Comparison of ENCODE assay signal across 8 cellular contexts in the genomic region with DNA sequence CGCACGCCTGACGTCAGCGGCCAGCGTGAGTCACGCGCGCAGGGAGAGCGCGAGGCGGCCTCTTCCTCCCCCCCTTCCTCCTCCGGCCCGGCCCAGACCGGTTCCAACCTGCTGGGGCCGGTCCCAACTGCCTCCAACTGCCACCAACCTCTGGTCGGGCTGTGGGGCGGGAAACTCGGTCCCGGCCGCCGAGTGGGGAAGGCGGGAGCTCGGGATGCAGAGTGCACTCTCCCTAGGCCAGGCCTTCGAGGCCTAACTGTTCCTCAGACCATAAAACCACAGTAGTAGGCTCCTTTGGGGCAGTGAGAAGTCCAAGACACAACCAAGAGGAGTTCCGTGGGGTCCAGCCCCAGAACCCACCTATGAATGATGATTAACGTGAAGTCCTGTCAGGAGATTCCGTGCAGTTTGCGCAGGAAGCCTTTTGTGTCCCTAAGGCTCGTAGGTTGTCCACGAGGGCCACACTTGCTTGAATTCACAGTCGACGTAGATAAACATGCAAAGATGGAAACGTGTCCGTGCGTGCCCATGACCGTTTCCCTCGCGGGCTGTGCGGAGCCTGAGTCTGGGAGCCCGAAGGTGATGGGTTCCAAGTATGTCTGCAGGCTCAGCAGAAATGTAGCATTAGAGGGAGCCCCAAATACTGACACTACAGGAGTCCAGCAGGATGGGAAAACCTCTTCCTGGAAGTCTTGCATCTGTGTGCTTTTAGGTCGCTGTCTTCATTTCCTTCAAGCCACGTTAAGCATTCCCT. TPM values are rescaled to one million over a fixed set of nuclear protein-coding genes. Genes with fewer than 3 reads are reported as not detected.
A peak's percentile ranks its signal among the peaks of the same experiment; 100 is the strongest.
DNase-seq lines count a peak whose midpoint lies in the region; ATAC-seq and TF ChIP-seq lines count a peak whose summit lies in the region.

No MANE protein-coding gene starts in this region.

- peak overlapping the region; percentile 100 for H3K27ac ChIP-seq in ovary
- peak overlapping the region; percentile 95 to 100 (median 98) for H3K27ac ChIP-seq in tibial nerve

- no peaks in the 10 kb centered on the region for H3K36me3 ChIP-seq in ovary
- no peaks in the 10 kb centered on the region for H3K36me3 ChIP-seq in tibial nerve

- H3K4me3 Mint-ChIP-seq in activated naive CD4-positive, alpha-beta T cell treated with anti-CD3 and anti-CD28 coated beads, Interleukin-2, amount 50 U/mL, for 24 hours: peak overlapping the region; percentile 76

- H3K27me3 ChIP-seq in ovary (no peaks in the 10 kb centered on the region), tibial nerve (no peaks in the 10 kb centered on the region)

- intact Hi-C loops in Right ventricle myocardium inferior (cut with DNase I) (loop anchor here (2.0 kb wide), 1 partner anchor 70 kb away; the partner anchor contains the start of gene WBP2), ovary (cut with DNase I) (no loop called here)

- H3K4me3 ChIP-seq in ovary (peak overlapping the region; percentile 87), tibial nerve (peak overlapping the region; percentile 48 to 85 (median 62))

- H3K4me1 ChIP-seq in ovary (ENCODE audit: insufficient read depth): peaks cover 14% of the 10 kb centered on the region
- H3K4me1 ChIP-seq in tibial nerve: peaks cover 0 to 63% (median 32%) of the 10 kb centered on the region in 4 donors

- H3K9me3 Mint-ChIP-seq in activated naive CD4-positive, alpha-beta T cell treated with anti-CD3 and anti-CD28 coated beads, Interleukin-2, amount 50 U/mL, for 24 hours: no peaks in the 10 kb centered on the region

- H3K27me3 Mint-ChIP-seq in activated naive CD4-positive, alpha-beta T cell treated with anti-CD3 and anti-CD28 coated beads, Interleukin-2, amount 50 U/mL, for 24 hours: no peaks in the 10 kb centered on the region

- H3K9me3 ChIP-seq in ovary: no peaks in the 10 kb centered on the region
- H3K9me3 ChIP-seq in tibial nerve: no peaks in the 10 kb centered on the region

- peak; percentile 79 for DNase-seq in DMS79 (lab: John Stamatoyannopoulos, UW)
- peak; percentile 94 for DNase-seq in KG1 (lab: John Stamatoyannopoulos, UW)
- DNase-seq in RPMI7951 (ENCODE audit: low read depth): peak; percentile 85
- peak; percentile 94 for DNase-seq in Right ventricle myocardium inferior (ENCODE audit: missing footprints)
- peak; percentile 93 to 96 (median 94) for DNase-seq in ovary
- DNase-seq in tibial nerve (ENCODE audit: low spot score in 2 of 2): peak; percentile 82 to 90

- peaks cover 2% of the 10 kb centered on the region for H3K36me3 Mint-ChIP-seq in activated naive CD4-positive, alpha-beta T cell treated with anti-CD3 and anti-CD28 coated beads, Interleukin-2, amount 50 U/mL, for 24 hours

- TF ChIP-seq EP300 in ovary (IDR thresholded peaks at IDR 0.05) (peak; percentile 96), tibial nerve (IDR thresholded peaks at IDR 0.05) (peak; percentile 98 to 100)

- TF ChIP-seq CTCF in ovary (IDR thresholded peaks at IDR 0.05) (peak in 1 of 3 donors; percentile 13), tibial nerve (IDR thresholded peaks at IDR 0.05) (peak in 1 of 5 experiments; percentile 21)

- TF ChIP-seq POLR2A in ovary (IDR thresholded peaks at IDR 0.05): peak; percentile 89
- peak; percentile 89 to 97 for TF ChIP-seq POLR2A in tibial nerve (IDR thresholded peaks at IDR 0.05)

- ATAC-seq in GM21529 (IDR thresholded peaks at IDR 0.05; ENCODE audit: unreplicated experiment) (peak; percentile 40), Right ventricle myocardium inferior (peak; percentile 92)

- 2 to 9% (median 4%) methylated on average over 31 to 42 of the region's 42 CpGs for WGBS in ovary, 3 donors
- WGBS in tibial nerve, 2 donors: 4% methylated on average over 28 to 34 of the region's 42 CpGs

- peak overlapping the region; percentile 94 for H3K27ac Mint-ChIP-seq in activated naive CD4-positive, alpha-beta T cell treated with anti-CD3 and anti-CD28 coated beads, Interleukin-2, amount 50 U/mL, for 24 hours

- H3K4me1 Mint-ChIP-seq in activated naive CD4-positive, alpha-beta T cell treated with anti-CD3 and anti-CD28 coated beads, Interleukin-2, amount 50 U/mL, for 24 hours: peaks cover 43% of the 10 kb centered on the region

RNA-seq across cellular contexts. Expression of gene UNK, which starts 0.6 kb away (rescaled TPM):
- 15.6 and 16.0 TPM in 2 replicates for total RNA-seq in RPMI7951 (2014; rRNA removed; shearing (Covaris generic))
- total RNA-seq in Right ventricle myocardium inferior (16.0 TPM), ovary (10 to 100 TPM; 27.5 to 58.1 (median 40.8) TPM), tibial nerve (10 to 100 TPM; 30.2 to 53.4 (median 36.2) TPM)
- polyA plus RNA-seq in ovary: 10 to 100 TPM; 12.7 to 34.9 TPM

RNA-seq across cellular contexts. Expression of gene GALK1, which starts 20.2 kb away (rescaled TPM):
- total RNA-seq in RPMI7951 (2014; rRNA removed; shearing (Covaris generic)): 37.0 and 44.2 TPM in 2 replicates
- total RNA-seq in Right ventricle myocardium inferior: 23.8 TPM
- 10 to 100 TPM; 17.5 to 35.1 (median 27.6) TPM for total RNA-seq in ovary
- 10 to 100 TPM in 1 of 2 donors, under 1 TPM in 1; 0.33 to 22.6 TPM for polyA plus RNA-seq in ovary
- 10 to 100 TPM; 54.5 to 57.5 (median 55.6) TPM for total RNA-seq in tibial nerve

RNA-seq across cellular contexts. Expression of gene UNC13D, which starts 59.0 kb away (rescaled TPM):
- 0.78 TPM in 1 of 2 replicates, not detected in the other for total RNA-seq in RPMI7951 (2014; rRNA removed; shearing (Covaris generic))
- total RNA-seq in Right ventricle myocardium inferior: 10.7 TPM
- total RNA-seq in ovary: 10 to 100 TPM; 10.7 to 24.9 (median 14.1) TPM
- polyA plus RNA-seq in ovary: 10 to 100 TPM in 1 of 2 donors, 1 to 10 TPM in 1; 8.9 to 17.1 TPM
- 10 to 100 TPM; 10.5 to 53.1 (median 22.6) TPM for total RNA-seq in tibial nerve

Comparison
In these comparisons a context has a peak if more than half of its experiments do, and no peak if none do; other contexts are left out.
1. Peak in every context shown above with its lines: DNase-seq, ATAC-seq, H3K4me3 ChIP-seq and H3K27ac ChIP-seq.